In genomic region chr9:87436694-87437093, GRCh38 we compare ENCODE assay signal across 14 cellular contexts.
"Had no signal": no experiment of that assay in that cellular context is flagged by ENCODE, and none has a peak within 500 bp of the region (broad histone marks: within the 10 kb centered on the region; RNA-seq: fewer than 3 reads in every experiment).

No MANE protein-coding gene starts in this region.

- DNase-seq: activated CD4-positive, CD25-positive, alpha-beta regulatory T cell treated with anti-CD3 and anti-CD28 coated beads, Interleukin-2, amount 50 U/mL, for 72 hours; activated CD8-positive, alpha-beta memory T cell treated with anti-CD3 and anti-CD28 coated beads, Interleukin-2, amount 10 ng/mL, durations not matched to agents 7 days and 5 days; activated effector memory CD4-positive, alpha-beta T cell treated with anti-CD3 and anti-CD28 coated beads, Interleukin-2, amount 50 U/mL, for 16 hours; activated T-cell treated with anti-CD3 and anti-CD28 coated beads, Interleukin-2, amount 50 U/mL, for 4 hours; amniotic stem cell; left colon; lower lobe of right lung; naive B cell; pancreas; stimulated activated CD4-positive, alpha-beta T cell treated with anti-CD3 and anti-CD28 coated beads, Interleukin-2, amount 100 ng/mL, for 48 hours; thyroid gland had no signal

- H3K4me3 ChIP-seq: gastroesophageal sphincter, lower lobe of right lung, neural progenitor cell, pancreas, thyroid gland had no signal

- ATAC-seq: activated CD8-positive, alpha-beta memory T cell treated with anti-CD3 and anti-CD28 coated beads, Interleukin-2, amount 10 ng/mL, durations not matched to agents 7 days and 5 days; activated T-cell treated with anti-CD3 and anti-CD28 coated beads, Interleukin-2, amount 50 U/mL, for 4 hours; gastroesophageal sphincter; left colon; lower lobe of right lung; pancreas; stimulated activated memory B cell treated with anti-CD40 and anti-IgM and Interleukin-4, amounts not matched to agents 10 μg/mL and 1 μg/mL and 100 μg/mL, for 72 hours had no signal
